Comparison of ENCODE assay signal across 12 cellular contexts in genomic region chr6:14286144-14286543, GRCh38.
A peak's percentile ranks its signal among the peaks of the same experiment; 100 is the strongest.
DNase-seq lines count a peak whose midpoint lies in the region; ATAC-seq and TF ChIP-seq lines count a peak whose summit lies in the region.
"Had no signal": no experiment of that assay in that cellular context is flagged by ENCODE, and none has a peak within 500 bp of the region (broad histone marks: within the 10 kb centered on the region; RNA-seq: fewer than 3 reads in every experiment).

No MANE protein-coding gene starts in this region.

- peaks cover 52% of the 10 kb centered on the region for H3K4me1 Mint-ChIP-seq in nephron progenitor cell

- H3K27me3 Mint-ChIP-seq in nephron progenitor cell (ENCODE audit: low read depth, poor library complexity): peaks cover 9% of the 10 kb centered on the region

- WGBS in suprapubic skin: 31% methylated on average over 5 of the region's 5 CpGs

- no peaks in the 10 kb centered on the region for H3K27me3 ChIP-seq in suprapubic skin
- H3K27me3 ChIP-seq: ascending aorta had no signal

- in situ Hi-C loops in GM13977 (cut with MboI; ENCODE audit: low pct_unique_long_range_greater_than_20kb, low sequenced_read_pairs, unreplicated experiment): no loop called here

- H3K27ac Mint-ChIP-seq in nephron progenitor cell: no peak overlapping the region
- H3K27ac Mint-ChIP-seq: activated CD8-positive, alpha-beta memory T cell treated with anti-CD3 and anti-CD28 coated beads, Interleukin-2, amount 10 ng/mL, durations not matched to agents 7 days and 5 days had no signal

- TF ChIP-seq EP300 in suprapubic skin (IDR thresholded peaks at IDR 0.05): no peak

- H3K4me3 Mint-ChIP-seq in nephron progenitor cell: no peak overlapping the region
- H3K4me3 Mint-ChIP-seq: activated CD8-positive, alpha-beta memory T cell treated with anti-CD3 and anti-CD28 coated beads, Interleukin-2, amount 10 ng/mL, durations not matched to agents 7 days and 5 days had no signal

- H3K9me3 ChIP-seq in suprapubic skin: no peaks in the 10 kb centered on the region
- H3K9me3 ChIP-seq: ascending aorta, mucosa of descending colon had no signal

- no peak for TF ChIP-seq POLR2A in suprapubic skin (IDR thresholded peaks at IDR 0.05)

- ATAC-seq in sciatic nerve (peak; percentile 87), GM19397 (IDR thresholded peaks at IDR 0.05; ENCODE audit: unreplicated experiment) (no peak)
- ATAC-seq: activated CD8-positive, alpha-beta memory T cell treated with anti-CD3 and anti-CD28 coated beads, Interleukin-2, amount 10 ng/mL, durations not matched to agents 7 days and 5 days; mucosa of descending colon had no signal

- no peaks in the 10 kb centered on the region for H3K36me3 ChIP-seq in suprapubic skin
- H3K36me3 ChIP-seq: ascending aorta had no signal

- POLR2A ChIA-PET in RWPE1 (lab: Yijun Ruan, JAX; ENCODE audit: low non-redundant PET): no interaction called here

- DNase-seq in GM13977 (ENCODE audit: low spot score) (peak; percentile 1), RWPE1 (ENCODE audit: low spot score) (peak; percentile 80), fibroblast of mammary gland (ENCODE audit: low read depth) (peak; percentile 90), sciatic nerve (ENCODE audit: low spot score) (no peak), nephron progenitor cell (no peak), suprapubic skin (ENCODE audit: low spot score in 2 of 2) (no peak)
- DNase-seq in activated T-cell treated with anti-CD3 and anti-CD28 coated beads, Interleukin-2, amount 50 U/mL, for 1 hour: no peak
- DNase-seq: activated CD8-positive, alpha-beta memory T cell treated with anti-CD3 and anti-CD28 coated beads, Interleukin-2, amount 10 ng/mL, durations not matched to agents 7 days and 5 days; mucosa of descending colon; NK-92 treated with Interleukin-12 subunit alpha and Interleukin-12 subunit beta, amount 100 ng/mL, for 24 hours had no signal

- TF ChIP-seq CTCF in GM13977 (IDR thresholded peaks at IDR 0.05; ENCODE audit: extremely low read depth, insufficient read depth, missing control alignments): no peak
- no peak for TF ChIP-seq CTCF in RWPE1 (conservative IDR thresholded peaks at IDR 0.05; ENCODE audit: low read depth)
- no peak for TF ChIP-seq CTCF in fibroblast of mammary gland (conservative IDR thresholded peaks at IDR 0.05; ENCODE audit: control insufficient read depth, insufficient read depth, low read depth, low read length)
- TF ChIP-seq CTCF in nephron progenitor cell (IDR thresholded peaks at IDR 0.05): no peak
- no peak for TF ChIP-seq CTCF in suprapubic skin (IDR thresholded peaks at IDR 0.05)

- H3K4me3 ChIP-seq in fibroblast of mammary gland (ENCODE audit: control insufficient read depth, low read depth, low read length) (no peak overlapping the region), suprapubic skin (no peak overlapping the region)
- H3K4me3 ChIP-seq: ascending aorta, mucosa of descending colon had no signal

- H3K27ac ChIP-seq in RWPE1 (peak overlapping the region; percentile 80), suprapubic skin (no peak overlapping the region)

- H3K36me3 Mint-ChIP-seq in nephron progenitor cell (ENCODE audit: low read depth): no peaks in the 10 kb centered on the region

- H3K9me3 Mint-ChIP-seq in nephron progenitor cell: peaks cover 3% of the 10 kb centered on the region

- CTCF ChIA-PET in RWPE1 (lab: Yijun Ruan, JAX): interaction anchor here (0.7 kb wide), 2 partner anchors 33 to 1126 kb away, joined by 3 to 4 read pairs; no protein-coding TSS in a partner anchor

- H3K4me1 ChIP-seq in suprapubic skin: peaks cover 7% of the 10 kb centered on the region

- intact Hi-C loops in sciatic nerve (cut with DNase I): no loop called here

Comparison
In these comparisons a context has a peak if more than half of its experiments do, and no peak if none do; other contexts are left out.
1. DNase-seq: peak in GM13977 (single experiment), RWPE1 (single experiment) and fibroblast of mammary gland (single experiment); none in sciatic nerve (single experiment), nephron progenitor cell (single experiment), activated T-cell treated with anti-CD3 and anti-CD28 coated beads, Interleukin-2, amount 50 U/mL, for 1 hour (single experiment) and suprapubic skin (0 of 2).